Comparison of ENCODE assay signal across 10 cellular contexts in the genomic region with DNA sequence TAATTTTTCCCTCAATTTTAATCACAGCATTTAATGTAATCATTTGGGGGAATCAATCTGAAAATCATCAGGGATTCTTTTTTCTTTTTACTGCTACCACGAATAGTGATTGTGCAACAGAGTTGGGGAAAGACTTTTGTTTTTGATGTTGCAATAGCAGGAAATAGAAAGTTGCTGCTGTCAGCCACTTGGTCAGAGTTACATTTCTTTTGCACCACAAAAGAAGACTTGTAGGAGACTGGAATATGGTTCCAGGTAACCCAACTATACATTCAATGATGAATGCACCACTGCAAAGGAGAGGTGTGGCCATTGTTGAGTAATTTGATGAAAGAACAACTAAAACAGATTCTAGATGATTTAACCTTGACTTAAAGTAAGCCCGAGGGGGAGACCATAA. TPM values are rescaled to one million over a fixed set of nuclear protein-coding genes. Genes with fewer than 3 reads are reported as not detected.
DNase-seq lines count a peak whose midpoint lies in the region; ATAC-seq and TF ChIP-seq lines count a peak whose summit lies in the region.
"Had no signal": no experiment of that assay in that cellular context is flagged by ENCODE, and none has a peak within 500 bp of the region (broad histone marks: within the 10 kb centered on the region; RNA-seq: fewer than 3 reads in every experiment).

No MANE protein-coding gene starts in this region.

- H3K27me3 Mint-ChIP-seq in activated T-cell treated with anti-CD3 and anti-CD28 coated beads, Interleukin-2, amount 50 U/mL, for 72 hours (ENCODE audit: low read depth): peaks cover 17% of the 10 kb centered on the region

- H3K4me1 Mint-ChIP-seq in activated T-cell treated with anti-CD3 and anti-CD28 coated beads, Interleukin-2, amount 50 U/mL, for 72 hours (ENCODE audit: low read depth): peaks cover 6% of the 10 kb centered on the region

- H3K27me3 ChIP-seq in smooth muscle cell (ENCODE audit: low read depth): no peaks in the 10 kb centered on the region

- peak overlapping the region; percentile 7 for H3K4me2 ChIP-seq in smooth muscle cell

- no peak overlapping the region for H3K27ac Mint-ChIP-seq in activated T-cell treated with anti-CD3 and anti-CD28 coated beads, Interleukin-2, amount 50 U/mL, for 72 hours
- H3K27ac Mint-ChIP-seq: natural killer cell treated with Interleukin-12 subunit alpha and Interleukin-12 subunit beta and Interleukin-15 and Interleukin-18, amount 100 ng/mL, for 72 hours had no signal

- no peaks in the 10 kb centered on the region for H3F3A ChIP-seq in smooth muscle cell (ENCODE audit: low read depth)

- no peaks in the 10 kb centered on the region for H3K9me3 ChIP-seq in smooth muscle cell (replicated peaks; ENCODE audit: low read depth)
- H3K9me3 ChIP-seq: stomach had no signal

- H3K4me1 ChIP-seq in smooth muscle cell (ENCODE audit: low read depth): no peaks in the 10 kb centered on the region
- H3K4me1 ChIP-seq: stomach had no signal

- peak; percentile 71 to 77 for ATAC-seq in activated T-cell treated with anti-CD3 and anti-CD28 coated beads, Interleukin-2, amount 50 U/mL, for 72 hours (replicated peaks in 1 of 2)
- ATAC-seq in HG03457 (IDR thresholded peaks at IDR 0.05; ENCODE audit: unreplicated experiment): no peak
- ATAC-seq: natural killer cell treated with Interleukin-12 subunit alpha and Interleukin-12 subunit beta and Interleukin-15 and Interleukin-18, amount 100 ng/mL, for 72 hours had no signal

- no peak overlapping the region for H3K9ac ChIP-seq in smooth muscle cell (ENCODE audit: low read depth)

- H3K36me3 Mint-ChIP-seq in activated T-cell treated with anti-CD3 and anti-CD28 coated beads, Interleukin-2, amount 50 U/mL, for 72 hours (ENCODE audit: insufficient read depth in 2 of 2): no peaks in the 10 kb centered on the region
- H3K36me3 Mint-ChIP-seq: natural killer cell treated with Interleukin-12 subunit alpha and Interleukin-12 subunit beta and Interleukin-15 and Interleukin-18, amount 100 ng/mL, for 72 hours had no signal

- peaks cover 0 to 1% of the 10 kb centered on the region in 2 donors for H3K9me3 Mint-ChIP-seq in activated T-cell treated with anti-CD3 and anti-CD28 coated beads, Interleukin-2, amount 50 U/mL, for 72 hours
- H3K9me3 Mint-ChIP-seq: natural killer cell treated with Interleukin-12 subunit alpha and Interleukin-12 subunit beta and Interleukin-15 and Interleukin-18, amount 100 ng/mL, for 72 hours had no signal

- TF ChIP-seq CTCF in epithelial cell of proximal tubule (conservative IDR thresholded peaks at IDR 0.05; ENCODE audit: low read depth, low read length) (no peak), smooth muscle cell (IDR thresholded peaks at IDR 0.05; ENCODE audit: borderline replicate concordance, insufficient read depth, poor library complexity, severe bottlenecking) (no peak)

- no peak overlapping the region for H3K27ac ChIP-seq in smooth muscle cell (ENCODE audit: low read depth)
- H3K27ac ChIP-seq: stomach had no signal

- H3K79me2 ChIP-seq in smooth muscle cell (ENCODE audit: low read depth): no peaks in the 10 kb centered on the region

- H3K4me3 Mint-ChIP-seq in activated T-cell treated with anti-CD3 and anti-CD28 coated beads, Interleukin-2, amount 50 U/mL, for 72 hours: no peak overlapping the region
- H3K4me3 Mint-ChIP-seq: natural killer cell treated with Interleukin-12 subunit alpha and Interleukin-12 subunit beta and Interleukin-15 and Interleukin-18, amount 100 ng/mL, for 72 hours had no signal

- H3K4me3 ChIP-seq in epithelial cell of proximal tubule (ENCODE audit: low read depth, low read length): no peak overlapping the region
- no peak overlapping the region for H3K4me3 ChIP-seq in smooth muscle cell
- H3K4me3 ChIP-seq: stomach had no signal

- no peaks in the 10 kb centered on the region for H3K36me3 ChIP-seq in smooth muscle cell (ENCODE audit: low read depth)
- H3K36me3 ChIP-seq: stomach had no signal

- no peak for DNase-seq in activated T-cell treated with anti-CD3 and anti-CD28 coated beads, Interleukin-2, amount 50 U/mL, for 72 hours
- no peak for DNase-seq in activated T-cell treated with anti-CD3 and anti-CD28 coated beads, Interleukin-2, amount 50 U/mL, for 48 hours
- DNase-seq in NOMO-1 treated with dmso at 0.1 percent for 144 hours (lab: John Stamatoyannopoulos, UW; ENCODE audit: unreplicated experiment): peak; percentile 26
- peak; percentile 23 for DNase-seq in epithelial cell of proximal tubule (ENCODE audit: low read depth)
- DNase-seq in smooth muscle cell (lab: John Stamatoyannopoulos, UW; ENCODE audit: unreplicated experiment): no peak
- DNase-seq in stimulated activated CD8-positive, alpha-beta memory T cell treated with anti-CD3 and anti-CD28 coated beads, Interleukin-4, amount 100 ng/mL, for 48 hours: no peak
- DNase-seq in activated gamma-delta T cell treated with Interleukin-2 at 50 U/mL for 16 hours: no peak
- DNase-seq: stomach had no signal

- peak overlapping the region; percentile 16 for H2AFZ ChIP-seq in smooth muscle cell (ENCODE audit: low read depth)

- 48% methylated on average over 2 of the region's 2 CpGs for WGBS in smooth muscle cell (ENCODE audit: low lambda C conversion rate)

- H4K20me1 ChIP-seq in smooth muscle cell (ENCODE audit: low read depth): no peaks in the 10 kb centered on the region

RNA-seq across cellular contexts. Expression of a gene that starts 46.3 kb away (rescaled TPM):
- total RNA-seq in activated T-cell treated with anti-CD3 and anti-CD28 coated beads, Interleukin-2, amount 50 U/mL, for 72 hours: under 1 TPM; 0.05 to 0.30 TPM
- total RNA-seq in epithelial cell of proximal tubule: 2.8 and 3.8 TPM in 2 replicates
- total RNA-seq in smooth muscle cell: 9.3 and 23.0 TPM in 2 replicates
- 5.8 and 9.8 TPM in 2 replicates for polyA plus RNA-seq in smooth muscle cell
- total RNA-seq: natural killer cell treated with Interleukin-12 subunit alpha and Interleukin-12 subunit beta and Interleukin-15 and Interleukin-18, amount 100 ng/mL, for 72 hours had no signal

Comparison
In these comparisons a context has a peak if more than half of its experiments do, and no peak if none do; other contexts are left out.
1. DNase-seq: peak in NOMO-1 treated with dmso at 0.1 percent for 144 hours (single experiment) and epithelial cell of proximal tubule (single experiment); none in activated T-cell treated with anti-CD3 and anti-CD28 coated beads, Interleukin-2, amount 50 U/mL, for 72 hours (0 of 2), activated T-cell treated with anti-CD3 and anti-CD28 coated beads, Interleukin-2, amount 50 U/mL, for 48 hours (0 of 2), smooth muscle cell (single experiment), stimulated activated CD8-positive, alpha-beta memory T cell treated with anti-CD3 and anti-CD28 coated beads, Interleukin-4, amount 100 ng/mL, for 48 hours (single experiment) and activated gamma-delta T cell treated with Interleukin-2 at 50 U/mL for 16 hours (single experiment).